ENCODE assay signal across 30 cellular contexts in the genomic region with DNA sequence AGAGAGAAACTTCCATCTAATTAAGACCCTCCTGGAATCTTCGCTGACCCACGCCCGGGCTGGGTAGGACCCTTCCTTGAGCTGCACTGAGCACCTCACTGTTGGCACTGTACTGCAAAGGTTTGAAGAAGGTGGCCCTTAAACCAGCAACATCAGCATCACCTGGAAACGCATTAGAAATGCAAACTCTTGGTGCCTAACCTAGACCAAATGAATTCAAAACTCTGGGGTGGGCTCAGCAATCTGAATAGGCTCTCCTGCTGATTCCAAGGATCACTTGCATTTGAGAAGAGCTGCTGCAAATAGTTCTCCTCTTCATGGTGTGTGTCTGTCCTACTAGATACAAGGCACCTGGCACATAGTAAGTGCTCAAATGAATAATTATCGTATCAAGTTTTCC.
"Had no signal": no experiment of that assay in that cellular context is flagged by ENCODE, and none has a peak within 500 bp of the region (broad histone marks: within the 10 kb centered on the region; RNA-seq: fewer than 3 reads in every experiment).

No MANE protein-coding gene starts in this region.

- DNase-seq: activated CD4-positive, alpha-beta T cell treated with anti-CD3 and anti-CD28 coated beads for 48 hours; activated CD4-positive, alpha-beta T cell treated with anti-CD3 and anti-CD28 coated beads, Interleukin-2, amount 50 U/mL, for 48 hours; activated CD8-positive, alpha-beta memory T cell treated with anti-CD3 and anti-CD28 coated beads, Interleukin-2, amount 10 ng/mL, durations not matched to agents 7 days and 5 days; activated effector memory CD4-positive, alpha-beta T cell treated with Interleukin-2 at 50 U/mL for 16 hours; activated naive CD4-positive, alpha-beta T cell treated with Interleukin-2 at 50 U/mL for 16 hours; activated naive CD8-positive, alpha-beta T cell treated with anti-CD3 and anti-CD28 coated beads, Interleukin-2, amount 50 U/mL, for 24 hours; activated T-cell treated with anti-CD3 and anti-CD28 coated beads, Interleukin-2, amount 50 U/mL, for 24 hours; amniotic stem cell; body of pancreas; Karpas-422; NCI-H1048; NCI-H1930; NCI-H2107; NCI-H510A treated with DMSO at 0.1 percent for 48 hours; NCI-H69; NK-92 treated with Interleukin-12 subunit alpha and Interleukin-12 subunit beta, amount 100 ng/mL, for 24 hours; OCI-M1; RPMI8226; T-cell; T-helper 2 cell; WERI-Rb-1 had no signal

- H3K27ac Mint-ChIP-seq: activated CD8-positive, alpha-beta memory T cell treated with anti-CD3 and anti-CD28 coated beads, Interleukin-2, amount 10 ng/mL, durations not matched to agents 7 days and 5 days; activated naive CD4-positive, alpha-beta T cell treated with anti-CD3 and anti-CD28 coated beads, Interleukin-2, amount 50 U/mL, for 72 hours; activated naive CD8-positive, alpha-beta T cell treated with anti-CD3 and anti-CD28 coated beads, Interleukin-2, amount 50 U/mL, for 24 hours; activated T-cell treated with anti-CD3 and anti-CD28 coated beads, Interleukin-2, amount 50 U/mL, for 24 hours; activated T-helper 1 cell treated with anti-CD3 and anti-CD28 coated beads, Interleukin-12 subunit alpha, Interleukin-12 subunit beta, Interleukin-2, Interleukin-4 antibody, amounts not matched to agents 30 ng/mL and 10 ng/mL and 1 ng/mL, durations not matched to agents 14 hours and 24 hours and 36 hours; T-cell had no signal

- H3K9me3 ChIP-seq: ascending aorta, body of pancreas had no signal

- H3K4me3 Mint-ChIP-seq: activated CD8-positive, alpha-beta memory T cell treated with anti-CD3 and anti-CD28 coated beads, Interleukin-2, amount 10 ng/mL, durations not matched to agents 7 days and 5 days; activated naive CD8-positive, alpha-beta T cell treated with anti-CD3 and anti-CD28 coated beads, Interleukin-2, amount 50 U/mL, for 24 hours; activated T-cell treated with anti-CD3 and anti-CD28 coated beads, Interleukin-2, amount 50 U/mL, for 24 hours; activated T-helper 1 cell treated with anti-CD3 and anti-CD28 coated beads, Interleukin-12 subunit alpha, Interleukin-12 subunit beta, Interleukin-2, Interleukin-4 antibody, amounts not matched to agents 30 ng/mL and 10 ng/mL and 1 ng/mL, durations not matched to agents 14 hours and 24 hours and 36 hours; T-cell had no signal

- H3K36me3 ChIP-seq: ascending aorta, cardiac muscle cell, WERI-Rb-1 had no signal

- H3K4me3 ChIP-seq: ascending aorta, body of pancreas, cardiac muscle cell, K562, SK-N-MC had no signal

- H3K9me3 Mint-ChIP-seq: activated naive CD4-positive, alpha-beta T cell treated with anti-CD3 and anti-CD28 coated beads, Interleukin-2, amount 50 U/mL, for 72 hours; activated naive CD8-positive, alpha-beta T cell treated with anti-CD3 and anti-CD28 coated beads, Interleukin-2, amount 50 U/mL, for 24 hours; activated T-cell treated with anti-CD3 and anti-CD28 coated beads, Interleukin-2, amount 50 U/mL, for 24 hours; activated T-helper 1 cell treated with anti-CD3 and anti-CD28 coated beads, Interleukin-12 subunit alpha, Interleukin-12 subunit beta, Interleukin-2, Interleukin-4 antibody, amounts not matched to agents 30 ng/mL and 10 ng/mL and 1 ng/mL, durations not matched to agents 14 hours and 24 hours and 36 hours; T-cell had no signal

- H3K27ac ChIP-seq: ascending aorta, body of pancreas, cardiac muscle cell, SK-N-MC, WERI-Rb-1 had no signal

- H3K27me3 ChIP-seq: ascending aorta, body of pancreas, cardiac muscle cell had no signal

- ATAC-seq: activated CD4-positive, CD25-positive, alpha-beta regulatory T cell treated with anti-CD3 and anti-CD28 coated beads, Interleukin-2, amount 50 U/mL, for 24 hours; activated CD8-positive, alpha-beta memory T cell treated with anti-CD3 and anti-CD28 coated beads, Interleukin-2, amount 10 ng/mL, durations not matched to agents 7 days and 5 days; activated naive CD4-positive, alpha-beta T cell treated with anti-CD3 and anti-CD28 coated beads, Interleukin-2, amount 50 U/mL, for 72 hours; activated naive CD8-positive, alpha-beta T cell treated with anti-CD3 and anti-CD28 coated beads, Interleukin-2, amount 50 U/mL, for 24 hours; body of pancreas; K562; Panc1; Right ventricle myocardium inferior had no signal

- H3K36me3 Mint-ChIP-seq: T-cell had no signal
